In the genomic region with DNA sequence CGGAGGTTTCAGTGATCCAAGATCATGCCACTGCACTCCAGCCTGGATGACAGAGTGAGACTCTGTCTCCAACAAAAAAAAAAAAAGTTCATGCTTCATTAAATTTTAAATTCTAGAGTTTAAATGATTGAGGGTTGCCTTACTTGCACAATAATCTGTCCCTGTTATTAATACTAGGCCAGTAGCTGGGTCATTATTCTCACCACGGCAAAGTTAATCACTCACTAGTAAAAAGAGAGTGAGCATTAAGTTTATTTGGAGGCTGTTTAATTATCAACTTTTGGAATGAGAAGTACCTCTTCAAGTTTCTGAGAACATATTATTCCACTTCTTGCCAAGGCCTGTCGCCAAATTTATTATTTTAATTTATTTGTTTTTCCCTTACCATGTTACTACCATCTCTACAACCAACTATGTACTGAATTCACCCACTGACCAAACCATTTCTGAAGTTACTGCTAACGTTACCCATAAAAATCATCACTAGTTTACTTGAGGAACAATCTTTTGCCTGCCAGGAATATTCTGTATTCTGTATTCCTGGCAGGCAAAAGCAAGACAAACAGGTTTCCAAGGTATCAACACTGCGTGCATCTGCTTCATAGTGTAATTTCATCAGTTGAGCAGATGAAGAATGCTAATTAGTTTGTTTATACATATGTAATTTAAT, we compare ENCODE assay signal across 1 cellular context.
TF ChIP-seq lines count a peak whose summit lies in the region.

No MANE protein-coding gene starts in this region.

TF ChIP-seq in GM23338, 12 proteins besides CTCF, POLR2A, EP300 and RAD21 (continued from another document):
- TF ChIP-seq, protein P1, sequence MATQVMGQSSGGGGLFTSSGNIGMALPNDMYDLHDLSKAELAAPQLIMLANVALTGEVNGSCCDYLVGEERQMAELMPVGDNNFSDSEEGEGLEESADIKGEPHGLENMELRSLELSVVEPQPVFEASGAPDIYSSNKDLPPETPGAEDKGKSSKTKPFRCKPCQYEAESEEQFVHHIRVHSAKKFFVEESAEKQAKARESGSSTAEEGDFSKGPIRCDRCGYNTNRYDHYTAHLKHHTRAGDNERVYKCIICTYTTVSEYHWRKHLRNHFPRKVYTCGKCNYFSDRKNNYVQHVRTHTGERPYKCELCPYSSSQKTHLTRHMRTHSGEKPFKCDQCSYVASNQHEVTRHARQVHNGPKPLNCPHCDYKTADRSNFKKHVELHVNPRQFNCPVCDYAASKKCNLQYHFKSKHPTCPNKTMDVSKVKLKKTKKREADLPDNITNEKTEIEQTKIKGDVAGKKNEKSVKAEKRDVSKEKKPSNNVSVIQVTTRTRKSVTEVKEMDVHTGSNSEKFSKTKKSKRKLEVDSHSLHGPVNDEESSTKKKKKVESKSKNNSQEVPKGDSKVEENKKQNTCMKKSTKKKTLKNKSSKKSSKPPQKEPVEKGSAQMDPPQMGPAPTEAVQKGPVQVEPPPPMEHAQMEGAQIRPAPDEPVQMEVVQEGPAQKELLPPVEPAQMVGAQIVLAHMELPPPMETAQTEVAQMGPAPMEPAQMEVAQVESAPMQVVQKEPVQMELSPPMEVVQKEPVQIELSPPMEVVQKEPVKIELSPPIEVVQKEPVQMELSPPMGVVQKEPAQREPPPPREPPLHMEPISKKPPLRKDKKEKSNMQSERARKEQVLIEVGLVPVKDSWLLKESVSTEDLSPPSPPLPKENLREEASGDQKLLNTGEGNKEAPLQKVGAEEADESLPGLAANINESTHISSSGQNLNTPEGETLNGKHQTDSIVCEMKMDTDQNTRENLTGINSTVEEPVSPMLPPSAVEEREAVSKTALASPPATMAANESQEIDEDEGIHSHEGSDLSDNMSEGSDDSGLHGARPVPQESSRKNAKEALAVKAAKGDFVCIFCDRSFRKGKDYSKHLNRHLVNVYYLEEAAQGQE (IDR thresholded peaks at IDR 0.05; ENCODE audit: unreplicated experiment), result no peak
- no peak for TF ChIP-seq ZNF114 (CRISPR knock-in tag; IDR thresholded peaks at IDR 0.05)
- TF ChIP-seq STAT1 (IDR thresholded peaks at IDR 0.05; ENCODE audit: unreplicated experiment), result no peak
- no peak for TF ChIP-seq POLR2AphosphoS5 (IDR thresholded peaks at IDR 0.05; ENCODE audit: low read depth)
- no peak for TF ChIP-seq NANOG (IDR thresholded peaks at IDR 0.05; ENCODE audit: borderline replicate concordance)
- no peak for TF ChIP-seq CREB1 (CRISPR knock-in tag; IDR thresholded peaks at IDR 0.05; ENCODE audit: low read depth)
- TF ChIP-seq, protein P2, sequence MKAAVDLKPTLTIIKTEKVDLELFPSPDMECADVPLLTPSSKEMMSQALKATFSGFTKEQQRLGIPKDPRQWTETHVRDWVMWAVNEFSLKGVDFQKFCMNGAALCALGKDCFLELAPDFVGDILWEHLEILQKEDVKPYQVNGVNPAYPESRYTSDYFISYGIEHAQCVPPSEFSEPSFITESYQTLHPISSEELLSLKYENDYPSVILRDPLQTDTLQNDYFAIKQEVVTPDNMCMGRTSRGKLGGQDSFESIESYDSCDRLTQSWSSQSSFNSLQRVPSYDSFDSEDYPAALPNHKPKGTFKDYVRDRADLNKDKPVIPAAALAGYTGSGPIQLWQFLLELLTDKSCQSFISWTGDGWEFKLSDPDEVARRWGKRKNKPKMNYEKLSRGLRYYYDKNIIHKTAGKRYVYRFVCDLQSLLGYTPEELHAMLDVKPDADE (IDR thresholded peaks at IDR 0.05), result no peak
- TF ChIP-seq JUNB (IDR thresholded peaks at IDR 0.05; ENCODE audit: unreplicated experiment), result no peak
